Comparison of ENCODE assay signal across 1 cellular context in genomic region chr9:129140397-129141065, GRCh38.
TF ChIP-seq lines count a peak whose summit lies in the region.

No MANE protein-coding gene starts in this region.

TF ChIP-seq in HepG2, 621 proteins besides CTCF, POLR2A, EP300 and RAD21 (continued from another document and continues in another):
- no peak for TF ChIP-seq ZNF407 (CRISPR knock-in tag; IDR thresholded peaks at IDR 0.05; ENCODE audit: not compliant biosample characterization)
- TF ChIP-seq HDAC2 (CRISPR knock-in tag; IDR thresholded peaks at IDR 0.05), result no peak
- TF ChIP-seq, protein P1, sequence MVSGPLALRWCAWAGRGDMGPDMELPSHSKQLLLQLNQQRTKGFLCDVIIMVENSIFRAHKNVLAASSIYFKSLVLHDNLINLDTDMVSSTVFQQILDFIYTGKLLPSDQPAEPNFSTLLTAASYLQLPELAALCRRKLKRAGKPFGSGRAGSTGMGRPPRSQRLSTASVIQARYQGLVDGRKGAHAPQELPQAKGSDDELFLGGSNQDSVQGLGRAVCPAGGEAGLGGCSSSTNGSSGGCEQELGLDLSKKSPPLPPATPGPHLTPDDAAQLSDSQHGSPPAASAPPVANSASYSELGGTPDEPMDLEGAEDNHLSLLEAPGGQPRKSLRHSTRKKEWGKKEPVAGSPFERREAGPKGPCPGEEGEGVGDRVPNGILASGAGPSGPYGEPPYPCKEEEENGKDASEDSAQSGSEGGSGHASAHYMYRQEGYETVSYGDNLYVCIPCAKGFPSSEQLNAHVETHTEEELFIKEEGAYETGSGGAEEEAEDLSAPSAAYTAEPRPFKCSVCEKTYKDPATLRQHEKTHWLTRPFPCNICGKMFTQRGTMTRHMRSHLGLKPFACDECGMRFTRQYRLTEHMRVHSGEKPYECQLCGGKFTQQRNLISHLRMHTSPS (CRISPR knock-in tag; IDR thresholded peaks at IDR 0.05; ENCODE audit: low read depth), result no peak
- TF ChIP-seq CHCHD3 (CRISPR knock-in tag; IDR thresholded peaks at IDR 0.05), result no peak
- TF ChIP-seq ZNF746 (CRISPR knock-in tag; IDR thresholded peaks at IDR 0.05), result no peak
- no peak for TF ChIP-seq HBP1 (CRISPR knock-in tag; IDR thresholded peaks at IDR 0.05; ENCODE audit: low read depth)
- TF ChIP-seq SIN3B (IDR thresholded peaks at IDR 0.05; ENCODE audit: low read length), result no peak
- TF ChIP-seq ATF6 (CRISPR knock-in tag; conservative IDR thresholded peaks at IDR 0.05), result no peak
- no peak for TF ChIP-seq ZNF333 (CRISPR knock-in tag; IDR thresholded peaks at IDR 0.05; ENCODE audit: borderline replicate concordance)
- no peak for TF ChIP-seq ZFP36 (IDR thresholded peaks at IDR 0.05; ENCODE audit: borderline replicate concordance, low read depth, low read length, partially characterized antibody)
- TF ChIP-seq, protein P2, sequence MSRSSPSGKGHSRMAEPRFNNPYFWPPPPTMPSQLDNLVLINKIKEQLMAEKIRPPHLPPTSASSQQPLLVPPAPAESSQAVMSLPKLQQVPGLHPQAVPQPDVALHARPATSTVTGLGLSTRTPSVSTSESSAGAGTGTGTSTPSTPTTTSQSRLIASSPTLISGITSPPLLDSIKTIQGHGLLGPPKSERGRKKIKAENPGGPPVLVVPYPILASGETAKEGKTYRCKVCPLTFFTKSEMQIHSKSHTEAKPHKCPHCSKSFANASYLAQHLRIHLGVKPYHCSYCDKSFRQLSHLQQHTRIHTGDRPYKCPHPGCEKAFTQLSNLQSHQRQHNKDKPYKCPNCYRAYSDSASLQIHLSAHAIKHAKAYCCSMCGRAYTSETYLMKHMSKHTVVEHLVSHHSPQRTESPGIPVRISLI (CRISPR knock-in tag; IDR thresholded peaks at IDR 0.05; ENCODE audit: borderline replicate concordance), result no peak
- TF ChIP-seq ZNF350 (CRISPR knock-in tag; IDR thresholded peaks at IDR 0.05; ENCODE audit: borderline replicate concordance, low read depth), result no peak
- no peak for TF ChIP-seq RELA (CRISPR knock-in tag; IDR thresholded peaks at IDR 0.05)
- TF ChIP-seq ZNF670 (CRISPR knock-in tag; IDR thresholded peaks at IDR 0.05; ENCODE audit: borderline replicate concordance), result no peak
- TF ChIP-seq MED1 (CRISPR knock-in tag; IDR thresholded peaks at IDR 0.05), result no peak
- no peak for TF ChIP-seq HHEX (CRISPR knock-in tag; IDR thresholded peaks at IDR 0.05)
- TF ChIP-seq FOXA3 (CRISPR knock-in tag; IDR thresholded peaks at IDR 0.05), result no peak
- no peak; the same call in 1 of the 2 replicates for TF ChIP-seq THAP9 (CRISPR knock-in tag; IDR thresholded peaks at IDR 0.05; ENCODE audit: borderline replicate concordance)
- TF ChIP-seq MED8 (CRISPR knock-in tag; IDR thresholded peaks at IDR 0.05; ENCODE audit: insufficient replicate concordance), result no peak
- no peak for TF ChIP-seq FLYWCH1 (CRISPR knock-in tag; IDR thresholded peaks at IDR 0.05)
- no peak for TF ChIP-seq ZNF766 (CRISPR knock-in tag; IDR thresholded peaks at IDR 0.05; ENCODE audit: borderline replicate concordance)
- no peak for TF ChIP-seq GATAD2A (CRISPR knock-in tag; IDR thresholded peaks at IDR 0.05)
- TF ChIP-seq ZNF724P (CRISPR knock-in tag; IDR thresholded peaks at IDR 0.05; ENCODE audit: borderline replicate concordance), result no peak
- TF ChIP-seq ZNF160 (CRISPR knock-in tag; IDR thresholded peaks at IDR 0.05), result no peak
- no peak for TF ChIP-seq ZBTB7A (CRISPR knock-in tag; IDR thresholded peaks at IDR 0.05)
- TF ChIP-seq ZNF205 (CRISPR knock-in tag; IDR thresholded peaks at IDR 0.05), result no peak
- no peak for TF ChIP-seq RXRB (CRISPR knock-in tag; IDR thresholded peaks at IDR 0.05; ENCODE audit: borderline replicate concordance)
- peak; percentile 68 for TF ChIP-seq RBFOX2 (IDR thresholded peaks at IDR 0.05; ENCODE audit: low read depth, low read length)
- TF ChIP-seq, protein P3, sequence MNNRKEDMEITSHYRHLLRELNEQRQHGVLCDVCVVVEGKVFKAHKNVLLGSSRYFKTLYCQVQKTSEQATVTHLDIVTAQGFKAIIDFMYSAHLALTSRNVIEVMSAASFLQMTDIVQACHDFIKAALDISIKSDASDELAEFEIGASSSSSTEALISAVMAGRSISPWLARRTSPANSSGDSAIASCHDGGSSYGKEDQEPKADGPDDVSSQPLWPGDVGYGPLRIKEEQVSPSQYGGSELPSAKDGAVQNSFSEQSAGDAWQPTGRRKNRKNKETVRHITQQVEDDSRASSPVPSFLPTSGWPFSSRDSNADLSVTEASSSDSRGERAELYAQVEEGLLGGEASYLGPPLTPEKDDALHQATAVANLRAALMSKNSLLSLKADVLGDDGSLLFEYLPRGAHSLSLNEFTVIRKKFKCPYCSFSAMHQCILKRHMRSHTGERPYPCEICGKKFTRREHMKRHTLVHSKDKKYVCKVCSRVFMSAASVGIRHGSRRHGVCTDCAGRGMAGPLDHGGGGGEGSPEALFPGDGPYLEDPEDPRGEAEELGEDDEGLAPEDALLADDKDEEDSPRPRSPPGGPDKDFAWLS (CRISPR knock-in tag; IDR thresholded peaks at IDR 0.05; ENCODE audit: borderline replicate concordance), result no peak
- TF ChIP-seq ZBTB38 (CRISPR knock-in tag; IDR thresholded peaks at IDR 0.05), result no peak
- TF ChIP-seq GPBP1L1 (CRISPR knock-in tag; IDR thresholded peaks at IDR 0.05), result no peak
- TF ChIP-seq ATF7 (IDR thresholded peaks at IDR 0.05), result no peak
- no peak for TF ChIP-seq ATF7 (CRISPR knock-in tag; IDR thresholded peaks at IDR 0.05)
- TF ChIP-seq LCORL (IDR thresholded peaks at IDR 0.05), result no peak
- no peak for TF ChIP-seq LCORL (CRISPR knock-in tag; IDR thresholded peaks at IDR 0.05)
- no peak for TF ChIP-seq ZNF382 (CRISPR knock-in tag; IDR thresholded peaks at IDR 0.05; ENCODE audit: borderline replicate concordance)
- no peak for TF ChIP-seq ZNF44 (CRISPR knock-in tag; IDR thresholded peaks at IDR 0.05)
